17 cellular contexts compared by ENCODE assay signal in the genomic region with DNA sequence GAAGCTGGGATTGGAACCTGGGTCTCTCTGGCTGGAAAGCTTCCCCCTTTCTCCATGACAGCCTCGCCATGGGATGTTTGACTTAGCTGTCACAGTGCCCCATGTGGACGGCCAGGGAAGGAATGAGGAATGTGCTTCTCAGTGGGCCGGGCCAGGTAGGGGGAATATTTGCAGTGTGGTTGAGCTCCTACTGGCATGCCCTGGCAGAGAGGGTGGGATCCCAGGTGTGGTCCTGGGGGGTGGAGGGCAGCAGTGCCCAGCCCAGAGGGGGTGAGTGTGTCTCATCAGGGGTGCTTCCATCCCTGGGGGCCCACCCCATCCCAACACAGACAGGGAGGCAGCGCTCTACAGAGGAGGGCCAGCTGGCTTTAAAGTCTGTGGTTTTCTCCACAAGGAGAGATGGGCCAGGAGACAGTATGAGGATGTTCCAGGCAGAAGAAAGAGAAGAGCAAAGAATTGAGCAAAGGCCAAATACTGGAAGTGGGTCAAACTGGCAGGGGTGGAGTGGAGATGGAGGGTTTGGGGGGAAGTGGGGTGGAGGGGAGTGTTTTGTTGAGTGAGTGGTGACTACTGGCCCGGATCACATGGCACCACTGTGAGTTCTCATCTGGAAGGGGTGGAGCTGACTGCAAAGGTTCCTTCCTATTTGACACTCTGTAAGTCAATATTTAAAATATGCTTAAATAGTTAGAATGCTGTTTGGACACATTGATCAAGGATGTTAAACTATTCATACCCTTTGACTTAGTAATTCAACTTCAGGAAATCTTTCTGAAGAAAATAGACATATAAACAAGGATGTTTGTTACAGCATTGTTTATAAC.
DNase-seq lines count a peak whose midpoint lies in the region; FAIRE-seq and TF ChIP-seq lines count a peak whose summit lies in the region.
"Had no signal": no experiment of that assay in that cellular context is flagged by ENCODE, and none has a peak within 500 bp of the region (broad histone marks: within the 10 kb centered on the region; RNA-seq: fewer than 3 reads in every experiment).

No MANE protein-coding gene starts in this region.

- WGBS in iPS DF 6.9 (ENCODE audit: insufficient coverage, insufficient read length): no CpG with 5 or more reads among the region's 5 CpGs
- WGBS in small intestine, 3 donors: 56 to 63% (median 59%) methylated on average over 5 of the region's 5 CpGs

- DNase-seq in DMS 273 (lab: John Stamatoyannopoulos, UW; ENCODE audit: unreplicated experiment): peak; percentile 39
- DNase-seq in DMS 273 treated with DMSO at 0.1 percent for 48 hours (lab: John Stamatoyannopoulos, UW): no peak
- DNase-seq in iPS DF 6.9 (ENCODE audit: low read depth, low spot score): peak; percentile 43
- peak; percentile 28 for DNase-seq in small intestine
- DNase-seq in GM19238 (ENCODE audit: insufficient read length, low spot score): no peak
- no peak for DNase-seq in NCI-H2081 (lab: John Stamatoyannopoulos, UW)
- DNase-seq in glomerular visceral epithelial cell (ENCODE audit: extremely low spot score): no peak
- DNase-seq: activated CD8-positive, alpha-beta T cell treated with anti-CD3 and anti-CD28 coated beads, Interleukin-2, amount 10 ng/mL, durations not matched to agents 7 days and 5 days; CD8-positive, alpha-beta T cell; GOT3; kidney glomerular epithelial cell; NCI-H1105; NCI-H345; stimulated activated CD4-positive, alpha-beta T cell treated with anti-CD3 and anti-CD28 coated beads, Interleukin-12 subunit alpha, Interleukin-12 subunit beta, amount 100 ng/mL, for 4 hours; stomach had no signal

- peak; percentile 9; the same call in 1 of the 2 replicates for TF ChIP-seq CTCF in OCI-LY1 (IDR thresholded peaks at IDR 0.05; ENCODE audit: low read length)

- H3K4me3 ChIP-seq in OCI-LY1 (ENCODE audit: low read depth, low read length, poor library complexity, severe bottlenecking) (no peak overlapping the region), iPS DF 6.9 (ENCODE audit: low read length) (no peak overlapping the region), small intestine (ENCODE audit: low read depth in 1 of 2, low read length in 2 of 2) (no peak overlapping the region)
- H3K4me3 ChIP-seq: stomach had no signal

- H3K27ac ChIP-seq in OCI-LY1 (ENCODE audit: low read depth, low read length, poor library complexity, severe bottlenecking) (no peak overlapping the region), iPS DF 6.9 (ENCODE audit: low read length) (no peak overlapping the region), small intestine (ENCODE audit: low read depth in 1 of 2, low read length in 1 of 2) (no peak overlapping the region)
- H3K27ac ChIP-seq: epithelial cell of prostate, stomach had no signal

- H4K20me1 ChIP-seq in OCI-LY1 (ENCODE audit: insufficient read depth, low read length): no peaks in the 10 kb centered on the region

- H3K9ac ChIP-seq in OCI-LY1 (ENCODE audit: low read length): no peak overlapping the region

- H3K4me1 ChIP-seq in OCI-LY1 (ENCODE audit: insufficient read depth, low read length, severe bottlenecking) (no peaks in the 10 kb centered on the region), iPS DF 6.9 (ENCODE audit: control insufficient read depth, insufficient read depth, low read length) (peaks cover 1% of the 10 kb centered on the region; the same call in 1 of the 2 replicates), small intestine (ENCODE audit: control insufficient read depth in 2 of 2, insufficient read depth in 1 of 2, low read depth in 1 of 2, low read length in 1 of 2) (no peaks in the 10 kb centered on the region)

- no peak overlapping the region for H2AFZ ChIP-seq in OCI-LY1 (ENCODE audit: low read length)

- no peak overlapping the region for H3K4me2 ChIP-seq in OCI-LY1 (ENCODE audit: low read length)

- H3K36me3 ChIP-seq in OCI-LY1 (ENCODE audit: insufficient read depth, low read length) (no peaks in the 10 kb centered on the region), iPS DF 6.9 (ENCODE audit: control insufficient read depth, insufficient read depth, low read length) (no peaks in the 10 kb centered on the region), small intestine (ENCODE audit: control insufficient read depth in 2 of 2, insufficient read depth in 2 of 2, low read length in 2 of 2) (no peaks in the 10 kb centered on the region)
- H3K36me3 ChIP-seq: stomach had no signal

- no peaks in the 10 kb centered on the region for H3K9me3 ChIP-seq in OCI-LY1 (ENCODE audit: low read length)
- no peaks in the 10 kb centered on the region for H3K9me3 ChIP-seq in iPS DF 6.9 (ENCODE audit: control insufficient read depth, insufficient read depth, low read length)
- no peaks in the 10 kb centered on the region for H3K9me3 ChIP-seq in small intestine (ENCODE audit: control insufficient read depth, low read depth)
- H3K9me3 ChIP-seq: stomach had no signal

- no peak for FAIRE-seq in small intestine (lab: Jason Lieb, UNC)

- H3K9me2 ChIP-seq in OCI-LY1 (ENCODE audit: low read depth, low read length): no peaks in the 10 kb centered on the region

- H3F3A ChIP-seq in OCI-LY1 (ENCODE audit: insufficient read depth, low read length): no peaks in the 10 kb centered on the region

- H3K27me3 ChIP-seq in OCI-LY1 (ENCODE audit: insufficient read depth, low read length): no peaks in the 10 kb centered on the region
- H3K27me3 ChIP-seq in iPS DF 6.9 (ENCODE audit: control insufficient read depth, insufficient read depth, low read length): no peaks in the 10 kb centered on the region
- H3K27me3 ChIP-seq in small intestine (ENCODE audit: control insufficient read depth in 2 of 2, insufficient read depth in 2 of 2, low read length in 2 of 2): peaks cover 0 to 2% of the 10 kb centered on the region in 2 donors
- H3K27me3 ChIP-seq: stomach had no signal

- no peaks in the 10 kb centered on the region for H3K79me2 ChIP-seq in OCI-LY1 (ENCODE audit: insufficient read depth, low read length)

Comparison
In these comparisons a context has a peak if more than half of its experiments do, and no peak if none do; other contexts are left out.
1. DNase-seq: peak in DMS 273 (single experiment), iPS DF 6.9 (single experiment) and small intestine (single experiment); none in DMS 273 treated with DMSO at 0.1 percent for 48 hours (single experiment), GM19238 (single experiment), NCI-H2081 (0 of 2) and glomerular visceral epithelial cell (single experiment).